8 cellular contexts compared by ENCODE assay signal in genomic region chr15:52139599-52140462, GRCh38. TPM values are rescaled to one million over a fixed set of nuclear protein-coding genes. Genes with fewer than 3 reads are reported as not detected.
DNase-seq lines count a peak whose midpoint lies in the region; ATAC-seq and TF ChIP-seq lines count a peak whose summit lies in the region.

No MANE protein-coding gene starts in this region.

- H3K4me1 Mint-ChIP-seq in GM23338 (peaks cover 13% of the 10 kb centered on the region), memory B cell (peaks cover 18% of the 10 kb centered on the region)

- H3K4me1 ChIP-seq in GM23338 (ENCODE audit: insufficient read depth) = no peaks in the 10 kb centered on the region

- intact Hi-C loops in dorsolateral prefrontal cortex (cut with DNase I) = loop anchor here (1.0 to 10.0 kb wide), 5 partner anchors 58 to 255 kb away; partner anchors contain the start of gene LEO1 (in 1 of the 2)

- H3K27ac ChIP-seq in GM23338 (ENCODE audit: low read depth) (peak overlapping the region; percentile 78; the same call in 1 of the 2 replicates), dorsolateral prefrontal cortex (peak overlapping the region in 16 of 59 donors; percentile 4 to 57 (median 30))

- no peaks in the 10 kb centered on the region for H3K27me3 ChIP-seq in GM23338 (ENCODE audit: insufficient read depth)
- no peaks in the 10 kb centered on the region for H3K27me3 ChIP-seq in dorsolateral prefrontal cortex

- peaks cover 7% of the 10 kb centered on the region for H3K36me3 ChIP-seq in GM23338 (ENCODE audit: insufficient read depth)

- H3K27me3 Mint-ChIP-seq in GM23338 (ENCODE audit: insufficient read depth, low read depth, poor library complexity) (peaks cover 2% of the 10 kb centered on the region), memory B cell (no peaks in the 10 kb centered on the region)

- H3K9me2 ChIP-seq in GM23338 (ENCODE audit: insufficient read depth) = no peaks in the 10 kb centered on the region

- peaks cover 14% of the 10 kb centered on the region; the same call in 2 of the 3 replicates for H3K36me3 Mint-ChIP-seq in GM23338 (ENCODE audit: low read depth)
- peaks cover 33% of the 10 kb centered on the region for H3K36me3 Mint-ChIP-seq in memory B cell

- ATAC-seq in GM23338 = peak; percentile 90
- ATAC-seq in memory B cell (ENCODE audit: low read depth) = peak; percentile 65
- no peak for ATAC-seq in GM21367 (IDR thresholded peaks at IDR 0.05; ENCODE audit: unreplicated experiment)

- H3K4me3 Mint-ChIP-seq in GM23338 (no peak overlapping the region), memory B cell (no peak overlapping the region)

- H3K4me3 ChIP-seq in GM23338 = no peak overlapping the region
- no peak overlapping the region for H3K4me3 ChIP-seq in dorsolateral prefrontal cortex

- no peak overlapping the region for H3K4me2 ChIP-seq in GM23338

- no peaks in the 10 kb centered on the region for H3F3A ChIP-seq in GM23338 (replicated peaks; ENCODE audit: low read depth)

- H3K9me3 Mint-ChIP-seq in GM23338 = no peaks in the 10 kb centered on the region
- H3K9me3 Mint-ChIP-seq in memory B cell = no peaks in the 10 kb centered on the region

- H4K20me1 ChIP-seq in GM23338 (replicated peaks; ENCODE audit: insufficient read depth) = no peaks in the 10 kb centered on the region

- TF ChIP-seq CTCF in GM23338 (conservative IDR thresholded peaks at IDR 0.05; ENCODE audit: low read depth in 2 of 2) (peak; percentile 92 to 99), dorsolateral prefrontal cortex (IDR thresholded peaks at IDR 0.05 in 54 of 56, conservative IDR thresholded peaks at IDR 0.05 in 2 of 56; ENCODE audit: low read depth in 1 of 56, partially characterized antibody in 56 of 56) (peak; percentile 70 to 91 (median 82))

- no peaks in the 10 kb centered on the region for H3K79me2 ChIP-seq in GM23338 (replicated peaks; ENCODE audit: insufficient read depth)

- H2AFZ ChIP-seq in GM23338 = no peak overlapping the region

- DNase-seq in COLO829 (ENCODE audit: low spot score) (peak; percentile 39), GM23338 (ENCODE audit: low spot score) (peak; percentile 95), NCI-H2227 treated with DMSO at 0.1 percent for 48 hours (lab: John Stamatoyannopoulos, UW) (peak; percentile 6), dorsolateral prefrontal cortex (peak; percentile 69 to 88 (median 78)), memory B cell (ENCODE audit: low spot score in 2 of 2) (peak; percentile 62 to 66)
- peak; percentile 40 to 58 for DNase-seq in activated CD4-positive, alpha-beta T cell treated with anti-CD3 and anti-CD28 coated beads, Interleukin-2, amount 50 U/mL, for 4 hours
- peak; percentile 36 to 45 for DNase-seq in stimulated activated CD8-positive, alpha-beta memory T cell treated with anti-CD3 and anti-CD28 coated beads, Interleukin-15, amount 100 ng/mL, for 48 hours (ENCODE audit: low read depth in 2 of 2)

- H3K27ac Mint-ChIP-seq in GM23338 = peak overlapping the region; percentile 92
- H3K27ac Mint-ChIP-seq in memory B cell = peak overlapping the region; percentile 72

TF ChIP-seq in GM23338, 12 proteins besides CTCF, POLR2A, EP300 and RAD21:
- no peak for TF ChIP-seq STAT1 (IDR thresholded peaks at IDR 0.05; ENCODE audit: unreplicated experiment)
- TF ChIP-seq REST (IDR thresholded peaks at IDR 0.05; ENCODE audit: unreplicated experiment) = no peak
- 0 out of 2 replicates have a peak, but pooled peaks have one; percentile 7 for TF ChIP-seq CREB1 (CRISPR knock-in tag; IDR thresholded peaks at IDR 0.05; ENCODE audit: low read depth)
- no peak for TF ChIP-seq EZH2 (IDR thresholded peaks at IDR 0.05; ENCODE audit: low read depth, unreplicated experiment)

RNA-seq across cellular contexts. Expression of gene BCL2L10, which starts 27.3 kb away (rescaled TPM):
- 1.6 and 3.3 TPM in 2 replicates for total RNA-seq in GM23338 (2014; rRNA removed; shearing (Covaris generic))
- polyA plus RNA-seq in GM23338 (2016; fragmentation: Nextera tagmentation; extraction: Ambion mirVana) = 1.9 and 4.3 TPM in 2 replicates
- total RNA-seq in dorsolateral prefrontal cortex = 1 to 10 TPM in 36 of 120 experiments, under 1 TPM in 55, not detected in 29; 0.28 to 3.3 (median 0.89) TPM

RNA-seq across cellular contexts. Expression of gene GNB5, which starts 51.4 kb away (rescaled TPM):
- total RNA-seq in GM23338 (2014; rRNA removed; shearing (Covaris generic)) = 40.8 and 68.3 TPM in 2 replicates
- polyA plus RNA-seq in GM23338 (2016; fragmentation: Nextera tagmentation; extraction: Ambion mirVana) = 20.1 and 23.0 TPM in 2 replicates
- total RNA-seq in dorsolateral prefrontal cortex = 100 to 1,000 TPM in 69 of 120 experiments, 10 to 100 TPM in 51; 35.2 to 150 (median 106) TPM

Comparison
In these comparisons a context has a peak if more than half of its experiments do, and no peak if none do; other contexts are left out.
1. DNase-seq: peak in every context shown above with its lines; median percentile 95 in GM23338; 78 in dorsolateral prefrontal cortex; 64 in memory B cell; 49 in activated CD4-positive, alpha-beta T cell treated with anti-CD3 and anti-CD28 coated beads, Interleukin-2, amount 50 U/mL, for 4 hours; 40 in stimulated activated CD8-positive, alpha-beta memory T cell treated with anti-CD3 and anti-CD28 coated beads, Interleukin-15, amount 100 ng/mL, for 48 hours; 39 in COLO829; 6 in NCI-H2227 treated with DMSO at 0.1 percent for 48 hours.